In genomic region chr4:98928131-98928504, GRCh38 we compare ENCODE assay signal across 8 cellular contexts. TPM values are rescaled to one million over a fixed set of nuclear protein-coding genes. Genes with fewer than 3 reads are reported as not detected.
DNase-seq lines count a peak whose midpoint lies in the region; ATAC-seq lines count a peak whose summit lies in the region.

No MANE protein-coding gene starts in this region.

- H3K27me3 Mint-ChIP-seq in activated CD4-positive, alpha-beta memory T cell treated with anti-CD3 and anti-CD28 coated beads, Interleukin-2, amount 10 ng/mL, durations not matched to agents 7 days and 5 days, result no peaks in the 10 kb centered on the region

- peaks cover 33% of the 10 kb centered on the region for H3K36me3 Mint-ChIP-seq in activated CD4-positive, alpha-beta memory T cell treated with anti-CD3 and anti-CD28 coated beads, Interleukin-2, amount 10 ng/mL, durations not matched to agents 7 days and 5 days (ENCODE audit: low read depth)

- CTCF ChIA-PET in activated CD4-positive, alpha-beta memory T cell treated with anti-CD3 and anti-CD28 coated beads, Interleukin-2, amount 10 ng/mL, durations not matched to agents 7 days and 5 days (lab: Charles Lee), result interaction anchor here (0.7 to 4.1 kb wide), 19 partner anchors 9 to 785 kb away, joined by 3 to 40 read pairs (median 3); partner anchors contain the start of genes METAP1, RAP1GDS1 and STPG2

- peak overlapping the region; percentile 96 for H3K4me3 Mint-ChIP-seq in activated CD4-positive, alpha-beta memory T cell treated with anti-CD3 and anti-CD28 coated beads, Interleukin-2, amount 10 ng/mL, durations not matched to agents 7 days and 5 days

- POLR2A ChIA-PET in activated CD4-positive, alpha-beta memory T cell treated with anti-CD3 and anti-CD28 coated beads, Interleukin-2, amount 10 ng/mL, durations not matched to agents 7 days and 5 days (lab: Charles Lee), result interaction anchor here (0.5 to 4.1 kb wide), 36 partner anchors 10 to 888 kb away, joined by 3 to 91 read pairs (median 5); partner anchors contain the start of genes ADH5, DAPP1, METAP1 and RAP1GDS1

- H3K4me1 Mint-ChIP-seq in activated CD4-positive, alpha-beta memory T cell treated with anti-CD3 and anti-CD28 coated beads, Interleukin-2, amount 10 ng/mL, durations not matched to agents 7 days and 5 days, result peaks cover 46% of the 10 kb centered on the region

- peak overlapping the region; percentile 97 for H3K27ac Mint-ChIP-seq in activated CD4-positive, alpha-beta memory T cell treated with anti-CD3 and anti-CD28 coated beads, Interleukin-2, amount 10 ng/mL, durations not matched to agents 7 days and 5 days

- DNase-seq in AML-193 (lab: John Stamatoyannopoulos, UW), result peak; percentile 56 to 58
- DNase-seq in NCI-H526 treated with DMSO at 0.1 percent for 48 hours (lab: John Stamatoyannopoulos, UW), result peak; percentile 54
- peak; percentile 75 for DNase-seq in activated CD4-positive, alpha-beta memory T cell treated with anti-CD3 and anti-CD28 coated beads, Interleukin-2, amount 10 ng/mL, durations not matched to agents 7 days and 5 days
- DNase-seq in effector CD8-positive, alpha-beta T cell (lab: John Stamatoyannopoulos, UW), result peak; percentile 42
- DNase-seq in medulla oblongata (ENCODE audit: extremely low spot score), result peak; percentile 83
- peak; percentile 34 for DNase-seq in stimulated activated CD8-positive, alpha-beta memory T cell treated with anti-CD3 and anti-CD28 coated beads, Interleukin-12 subunit alpha, Interleukin-12 subunit beta, amount 100 ng/mL, for 4 hours (ENCODE audit: low read depth)

- H3K9me3 Mint-ChIP-seq in activated CD4-positive, alpha-beta memory T cell treated with anti-CD3 and anti-CD28 coated beads, Interleukin-2, amount 10 ng/mL, durations not matched to agents 7 days and 5 days, result peaks cover 4% of the 10 kb centered on the region

- ATAC-seq in GM18909 (IDR thresholded peaks at IDR 0.05; ENCODE audit: poor library complexity, unreplicated experiment), result peak; percentile 45
- peak; percentile 41 for ATAC-seq in HG03159 (IDR thresholded peaks at IDR 0.05; ENCODE audit: unreplicated experiment)

RNA-seq across cellular contexts. Expression of gene EIF4E, which starts 0.8 kb away (rescaled TPM):
- 10 to 100 TPM; 80.1 to 88.5 TPM for total RNA-seq in activated CD4-positive, alpha-beta memory T cell treated with anti-CD3 and anti-CD28 coated beads, Interleukin-2, amount 10 ng/mL, durations not matched to agents 7 days and 5 days

Comparison
In these comparisons a context has a peak if more than half of its experiments do, and no peak if none do; other contexts are left out.
1. Peak in every context shown above with its lines: DNase-seq and ATAC-seq.